In the genomic region with DNA sequence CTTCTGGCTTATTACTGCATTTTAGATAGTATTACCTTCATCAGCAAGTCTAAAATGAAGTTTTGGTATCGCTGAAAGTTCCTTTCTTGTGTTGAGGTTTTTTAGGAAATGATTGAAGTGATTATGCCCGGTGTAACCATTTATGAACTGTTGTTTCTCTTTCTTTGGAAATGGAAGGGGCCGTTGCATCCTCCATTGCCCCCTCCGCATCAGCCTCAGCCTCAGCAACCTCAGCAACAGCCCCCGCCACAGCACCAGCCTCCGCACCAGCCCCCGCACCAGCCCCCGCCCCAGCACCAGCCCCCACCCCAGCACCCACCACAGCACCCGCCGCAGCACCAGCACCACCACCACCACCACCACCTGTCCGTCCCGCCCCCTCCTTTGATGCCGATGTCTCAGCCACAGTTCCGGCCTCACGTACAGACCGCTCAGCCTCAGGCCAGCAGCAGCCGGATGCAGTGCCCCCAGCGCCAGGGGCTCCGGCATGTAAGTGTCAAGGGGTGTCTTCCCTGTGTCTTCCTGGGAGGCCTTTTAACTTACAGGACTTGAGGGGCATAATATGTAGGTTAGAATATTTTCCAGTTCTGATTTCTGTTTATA, we compare ENCODE assay signal across 21 cellular contexts.
DNase-seq lines count a peak whose midpoint lies in the region; ATAC-seq and TF ChIP-seq lines count a peak whose summit lies in the region.
"Had no signal": no experiment of that assay in that cellular context is flagged by ENCODE, and none has a peak within 500 bp of the region (broad histone marks: within the 10 kb centered on the region; RNA-seq: fewer than 3 reads in every experiment).

No MANE protein-coding gene starts in this region.

- no peak for ATAC-seq in T-helper 17 cell
- peak; percentile 42 to 64 for ATAC-seq in activated naive CD4-positive, alpha-beta T cell treated with anti-CD3 and anti-CD28 coated beads, Interleukin-2, amount 50 U/mL, for 72 hours
- ATAC-seq: left lung, Panc1 had no signal

- H3K36me3 Mint-ChIP-seq in activated T-cell treated with anti-CD3 and anti-CD28 coated beads, Interleukin-2, amount 50 U/mL, for 24 hours (ENCODE audit: low read depth): peaks cover 89% of the 10 kb centered on the region
- H3K36me3 Mint-ChIP-seq in T-helper 17 cell (ENCODE audit: low read depth): peaks cover 2% of the 10 kb centered on the region
- H3K36me3 Mint-ChIP-seq in activated naive CD4-positive, alpha-beta T cell treated with anti-CD3 and anti-CD28 coated beads, Interleukin-2, amount 50 U/mL, for 72 hours: peaks cover 7 to 31% of the 10 kb centered on the region in 2 donors

- H3K9me3 Mint-ChIP-seq in activated T-cell treated with anti-CD3 and anti-CD28 coated beads, Interleukin-2, amount 50 U/mL, for 24 hours: no peaks in the 10 kb centered on the region
- H3K9me3 Mint-ChIP-seq in activated naive CD4-positive, alpha-beta T cell treated with anti-CD3 and anti-CD28 coated beads, Interleukin-2, amount 50 U/mL, for 72 hours: no peaks in the 10 kb centered on the region
- H3K9me3 Mint-ChIP-seq: endodermal cell had no signal

- TF ChIP-seq CTCF in ascending aorta (IDR thresholded peaks at IDR 0.05): no peak

- intact Hi-C loops in ascending aorta (cut with DNase I) (loop anchor here (2.0 kb wide), 1 partner anchor 141 kb away; no protein-coding TSS in a partner anchor), posterior vena cava (cut with DNase I) (loop anchor here in 1 of 2 donors (10.0 kb wide), 1 partner anchor 145 kb away; no protein-coding TSS in a partner anchor)

- no peaks in the 10 kb centered on the region for H3K27me3 Mint-ChIP-seq in activated T-cell treated with anti-CD3 and anti-CD28 coated beads, Interleukin-2, amount 50 U/mL, for 24 hours
- H3K27me3 Mint-ChIP-seq in T-helper 17 cell: no peaks in the 10 kb centered on the region

- H3K4me3 Mint-ChIP-seq in activated T-cell treated with anti-CD3 and anti-CD28 coated beads, Interleukin-2, amount 50 U/mL, for 24 hours: peak overlapping the region; percentile 18
- peak overlapping the region; percentile 39 for H3K4me3 Mint-ChIP-seq in T-helper 17 cell
- H3K4me3 Mint-ChIP-seq: endodermal cell had no signal

- H3K36me3 ChIP-seq in ascending aorta: peaks cover 47 to 67% of the 10 kb centered on the region in 2 donors

- H3K27me3 ChIP-seq in ascending aorta: no peaks in the 10 kb centered on the region
- H3K27me3 ChIP-seq: BLaER1 treated with 17β-estradiol and CSF1 and Interleukin-3, amounts not matched to agents 10 nM and 100 nM; left lung; SJSA1; spleen; testis had no signal

- H3K27ac ChIP-seq in ascending aorta: no peak overlapping the region
- H3K27ac ChIP-seq: BLaER1 treated with 17β-estradiol and CSF1 and Interleukin-3, amounts not matched to agents 10 nM and 100 nM; left lung; SJSA1; spleen; testis had no signal

- DNase-seq in activated T-cell treated with anti-CD3 and anti-CD28 coated beads, Interleukin-2, amount 50 U/mL, for 24 hours: no peak
- DNase-seq in activated T-cell treated with anti-CD3 and anti-CD28 coated beads for 4 hours (no peak), T-helper 17 cell (no peak), ascending aorta (ENCODE audit: low spot score in 2 of 2) (no peak), NCI-H2029 treated with DMSO at 0.1 percent for 48 hours (lab: John Stamatoyannopoulos, UW) (no peak), posterior vena cava (ENCODE audit: low spot score) (no peak)
- no peak for DNase-seq in activated naive CD4-positive, alpha-beta T cell treated with anti-CD3 and anti-CD28 coated beads, Interleukin-2, amount 50 U/mL, for 72 hours (ENCODE audit: low spot score in 2 of 2)
- DNase-seq in stimulated activated CD8-positive, alpha-beta memory T cell treated with anti-CD3 and anti-CD28 coated beads, Interleukin-4, amount 100 ng/mL, for 48 hours: peak; percentile 59
- DNase-seq: activated CD4-positive, CD25-positive, alpha-beta regulatory T cell; endodermal cell; HCEC 1CT; left lung; midbrain; NCI-H1694 treated with DMSO at 0.1 percent for 48 hours; NCI-H345; spleen; T-helper 9 cell; testis had no signal

- peaks cover 62% of the 10 kb centered on the region for H3K4me1 Mint-ChIP-seq in activated T-cell treated with anti-CD3 and anti-CD28 coated beads, Interleukin-2, amount 50 U/mL, for 24 hours (ENCODE audit: low read depth)
- peaks cover 14% of the 10 kb centered on the region for H3K4me1 Mint-ChIP-seq in T-helper 17 cell
- H3K4me1 Mint-ChIP-seq: endodermal cell had no signal

- H3K4me3 ChIP-seq in ascending aorta: no peak overlapping the region
- H3K4me3 ChIP-seq: BLaER1 treated with 17β-estradiol and CSF1 and Interleukin-3, amounts not matched to agents 10 nM and 100 nM; left lung; SJSA1; spleen; testis had no signal

- no peaks in the 10 kb centered on the region for H3K9me3 ChIP-seq in T-helper 17 cell (ENCODE audit: control insufficient read depth, low read length, poor library complexity, severe bottlenecking)
- H3K9me3 ChIP-seq in ascending aorta: no peaks in the 10 kb centered on the region
- H3K9me3 ChIP-seq: BLaER1 treated with 17β-estradiol and CSF1 and Interleukin-3, amounts not matched to agents 10 nM and 100 nM; left lung; SJSA1; spleen; testis had no signal

- peak overlapping the region; percentile 79 for H3K27ac Mint-ChIP-seq in activated T-cell treated with anti-CD3 and anti-CD28 coated beads, Interleukin-2, amount 50 U/mL, for 24 hours
- peak overlapping the region; percentile 34 for H3K27ac Mint-ChIP-seq in T-helper 17 cell
- H3K27ac Mint-ChIP-seq in activated naive CD4-positive, alpha-beta T cell treated with anti-CD3 and anti-CD28 coated beads, Interleukin-2, amount 50 U/mL, for 72 hours: peak overlapping the region; percentile 30 to 58
- H3K27ac Mint-ChIP-seq: endodermal cell had no signal

- no peaks in the 10 kb centered on the region for H3K4me1 ChIP-seq in ascending aorta
- H3K4me1 ChIP-seq: SJSA1 had no signal
